In the genomic region with DNA sequence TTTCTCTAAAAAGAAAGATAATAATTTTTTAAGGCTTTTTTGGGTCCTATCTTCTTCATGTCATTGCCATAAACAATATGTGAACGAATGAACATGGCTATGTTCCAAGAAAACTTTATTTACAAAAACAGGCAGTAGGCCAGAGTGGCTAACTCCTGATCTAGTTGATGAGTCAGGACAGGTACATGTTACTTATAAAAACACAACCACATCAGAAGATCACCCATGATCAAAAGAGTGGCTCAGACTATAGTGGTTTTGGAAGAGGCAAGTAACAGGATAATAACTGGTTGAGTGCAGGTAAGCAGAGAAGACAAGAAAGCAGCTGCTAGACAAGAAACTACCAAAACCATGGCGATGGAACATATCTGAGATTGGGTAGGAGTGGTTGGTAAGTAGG, we compare ENCODE assay signal across 27 cellular contexts.
"Had no signal": no experiment of that assay in that cellular context is flagged by ENCODE, and none has a peak within 500 bp of the region (broad histone marks: within the 10 kb centered on the region; RNA-seq: fewer than 3 reads in every experiment).

No MANE protein-coding gene starts in this region.

- H3K36me3 ChIP-seq: neutrophil, ovary, prostate gland, right atrium auricular region, thoracic aorta, vagina had no signal

- H3K27ac Mint-ChIP-seq: activated CD4-positive, alpha-beta memory T cell treated with anti-CD3 and anti-CD28 coated beads, Interleukin-2, amount 10 ng/mL, durations not matched to agents 7 days and 5 days; activated CD4-positive, alpha-beta T cell treated with anti-CD3 and anti-CD28 coated beads, Interleukin-2, amount 10 ng/mL, durations not matched to agents 24 days and 14 days; activated naive CD4-positive, alpha-beta T cell treated with anti-CD3 and anti-CD28 coated beads for 36 hours; activated naive CD8-positive, alpha-beta T cell treated with anti-CD3 and anti-CD28 coated beads, Interleukin-2, amount 10 ng/mL, durations not matched to agents 7 days and 5 days; activated T-cell treated with anti-CD3 and anti-CD28 coated beads, Interleukin-2, amount 50 U/mL, for 72 hours; endodermal cell; immature natural killer cell; memory B cell; natural killer cell treated with Interleukin-12 subunit alpha and Interleukin-12 subunit beta and Interleukin-15 and Interleukin-18, amount 100 ng/mL, for 72 hours; type B pancreatic cell had no signal

- H3K4me1 ChIP-seq: prostate gland, right atrium auricular region had no signal

- H3K9me3 ChIP-seq: neutrophil, ovary, prostate gland, right atrium auricular region, thoracic aorta, vagina had no signal

- H3K27ac ChIP-seq: coronary artery, hepatocyte, neutrophil, ovary, prostate gland, right atrium auricular region, thoracic aorta, vagina, VCaP had no signal

- H3K9me3 Mint-ChIP-seq: activated CD4-positive, alpha-beta memory T cell treated with anti-CD3 and anti-CD28 coated beads, Interleukin-2, amount 10 ng/mL, durations not matched to agents 7 days and 5 days; activated CD4-positive, alpha-beta T cell treated with anti-CD3 and anti-CD28 coated beads, Interleukin-2, amount 10 ng/mL, durations not matched to agents 24 days and 14 days; activated naive CD4-positive, alpha-beta T cell treated with anti-CD3 and anti-CD28 coated beads for 36 hours; activated naive CD8-positive, alpha-beta T cell treated with anti-CD3 and anti-CD28 coated beads, Interleukin-2, amount 10 ng/mL, durations not matched to agents 7 days and 5 days; activated T-cell treated with anti-CD3 and anti-CD28 coated beads, Interleukin-2, amount 50 U/mL, for 72 hours; endodermal cell; immature natural killer cell; memory B cell; natural killer cell treated with Interleukin-12 subunit alpha and Interleukin-12 subunit beta and Interleukin-15 and Interleukin-18, amount 100 ng/mL, for 72 hours; type B pancreatic cell had no signal

- DNase-seq: activated CD4-positive, alpha-beta memory T cell treated with anti-CD3 and anti-CD28 coated beads, Interleukin-2, amount 10 ng/mL, durations not matched to agents 7 days and 5 days; activated CD4-positive, alpha-beta T cell treated with anti-CD3 and anti-CD28 coated beads, Interleukin-2, amount 10 ng/mL, durations not matched to agents 24 days and 14 days; activated effector memory CD4-positive, alpha-beta T cell treated with Interleukin-2 at 50 U/mL for 16 hours; activated naive CD4-positive, alpha-beta T cell treated with anti-CD3 and anti-CD28 coated beads for 36 hours; activated naive CD8-positive, alpha-beta T cell treated with anti-CD3 and anti-CD28 coated beads, Interleukin-2, amount 10 ng/mL, durations not matched to agents 7 days and 5 days; activated T-cell treated with anti-CD3 and anti-CD28 coated beads, Interleukin-2, amount 50 U/mL, for 72 hours; amniotic stem cell; cerebellar nuclear complex; endodermal cell; foreskin fibroblast; immature natural killer cell; left ventricle myocardium superior; ovary; stimulated activated CD4-positive, alpha-beta T cell treated with anti-CD3 and anti-CD28 coated beads, Interleukin-4, amount 100 ng/mL, for 24 hours; stimulated activated naive CD4-positive, alpha-beta T cell treated with Interleukin-2 at 50 U/mL for 16 hours had no signal

- H3K27me3 ChIP-seq: hepatocyte, ovary, right atrium auricular region, vagina had no signal

- H3K4me3 Mint-ChIP-seq: activated CD4-positive, alpha-beta memory T cell treated with anti-CD3 and anti-CD28 coated beads, Interleukin-2, amount 10 ng/mL, durations not matched to agents 7 days and 5 days; activated CD4-positive, alpha-beta T cell treated with anti-CD3 and anti-CD28 coated beads, Interleukin-2, amount 10 ng/mL, durations not matched to agents 24 days and 14 days; activated naive CD4-positive, alpha-beta T cell treated with anti-CD3 and anti-CD28 coated beads for 36 hours; activated naive CD8-positive, alpha-beta T cell treated with anti-CD3 and anti-CD28 coated beads, Interleukin-2, amount 10 ng/mL, durations not matched to agents 7 days and 5 days; activated T-cell treated with anti-CD3 and anti-CD28 coated beads, Interleukin-2, amount 50 U/mL, for 72 hours; endodermal cell; immature natural killer cell; memory B cell; natural killer cell treated with Interleukin-12 subunit alpha and Interleukin-12 subunit beta and Interleukin-15 and Interleukin-18, amount 100 ng/mL, for 72 hours; type B pancreatic cell had no signal

- H3K4me1 Mint-ChIP-seq: activated naive CD8-positive, alpha-beta T cell treated with anti-CD3 and anti-CD28 coated beads, Interleukin-2, amount 10 ng/mL, durations not matched to agents 7 days and 5 days; endodermal cell had no signal

- ATAC-seq: activated CD4-positive, CD25-positive, alpha-beta regulatory T cell treated with anti-CD3 and anti-CD28 coated beads, Interleukin-2, amount 50 U/mL, for 24 hours; activated T-cell treated with anti-CD3 and anti-CD28 coated beads, Interleukin-2, amount 50 U/mL, for 72 hours; left ventricle myocardium superior; natural killer cell treated with Interleukin-12 subunit alpha and Interleukin-12 subunit beta and Interleukin-15 and Interleukin-18, amount 100 ng/mL, for 72 hours had no signal

- H3K4me3 ChIP-seq: coronary artery, hepatocyte, ovary, prostate gland, right atrium auricular region, thoracic aorta, vagina had no signal

- H3K36me3 Mint-ChIP-seq: activated naive CD8-positive, alpha-beta T cell treated with anti-CD3 and anti-CD28 coated beads, Interleukin-2, amount 10 ng/mL, durations not matched to agents 7 days and 5 days; immature natural killer cell; memory B cell; natural killer cell treated with Interleukin-12 subunit alpha and Interleukin-12 subunit beta and Interleukin-15 and Interleukin-18, amount 100 ng/mL, for 72 hours; type B pancreatic cell had no signal
